ENCODE assay signal across 8 cellular contexts in the genomic region with DNA sequence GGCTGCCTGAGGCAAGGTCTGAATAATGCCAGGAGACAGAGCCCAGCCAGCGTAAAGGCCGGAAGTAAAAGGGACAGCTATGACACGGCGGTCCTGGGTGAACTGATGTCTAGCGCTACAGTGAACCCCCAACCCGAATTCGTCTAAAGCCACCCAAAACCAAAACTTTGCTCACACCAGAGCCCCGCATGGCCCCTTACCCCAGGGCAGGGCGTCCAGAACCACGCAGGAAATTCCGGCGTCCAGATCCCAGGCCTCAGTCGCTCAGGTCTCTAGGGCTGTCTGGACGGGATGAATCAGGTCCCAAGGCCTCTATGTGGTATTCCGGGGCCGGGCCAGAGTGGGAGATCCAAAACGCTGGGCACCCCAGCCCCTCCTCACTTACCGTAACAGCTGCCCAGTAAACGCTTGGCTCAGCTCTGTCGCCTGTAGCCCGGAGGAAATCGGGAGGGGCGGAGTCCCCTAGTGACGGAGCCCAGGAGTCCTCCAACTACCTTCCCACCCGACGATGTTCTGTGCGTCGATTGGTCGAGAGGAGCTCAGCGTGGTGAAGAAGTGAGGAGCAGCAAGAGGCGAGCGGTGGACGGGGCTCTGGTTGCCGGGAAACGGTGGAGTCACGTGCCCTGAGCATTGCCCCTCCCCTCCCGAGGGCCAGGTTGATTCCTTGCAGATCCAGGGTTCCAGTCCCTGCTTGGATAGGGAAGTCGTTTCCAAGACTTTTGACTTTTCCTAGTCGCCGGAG. TPM values are rescaled to one million over a fixed set of nuclear protein-coding genes. Genes with fewer than 3 reads are reported as not detected.
DNase-seq lines count a peak whose midpoint lies in the region; ATAC-seq and TF ChIP-seq lines count a peak whose summit lies in the region.

A gene with protein sequence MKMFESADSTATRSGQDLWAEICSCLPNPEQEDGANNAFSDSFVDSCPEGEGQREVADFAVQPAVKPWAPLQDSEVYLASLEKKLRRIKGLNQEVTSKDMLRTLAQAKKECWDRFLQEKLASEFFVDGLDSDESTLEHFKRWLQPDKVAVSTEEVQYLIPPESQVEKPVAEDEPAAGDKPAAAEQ (minus strand): TSS at position 452 of the 742 bp plus-strand sequence. CDS start 2,027 bp downstream, outside the sequence.

- DNase-seq in NCI-H2081 (lab: John Stamatoyannopoulos, UW) (peak; percentile 99 to 100), T1000 (lab: John Stamatoyannopoulos, UW) (peak; percentile 90), astrocyte of the hippocampus (ENCODE audit: low read depth, low spot score) (peak; percentile 99), hepatocyte (ENCODE audit: low spot score) (peak; percentile 98), renal cortical epithelial cell (ENCODE audit: low read depth) (peak; percentile 98), cortex of kidney (lab: John Stamatoyannopoulos, UW) (no peak)

- no peak for TF ChIP-seq CTCF in hepatocyte (IDR thresholded peaks at IDR 0.05; ENCODE audit: poor library complexity)

- peak; percentile 67 for ATAC-seq in GM18508 (IDR thresholded peaks at IDR 0.05; ENCODE audit: insufficient read depth, unreplicated experiment)
- peak; percentile 95 for ATAC-seq in HG03025 (IDR thresholded peaks at IDR 0.05; ENCODE audit: low FRiP score, unreplicated experiment)

- H2AFZ ChIP-seq in hepatocyte, result peak within 1 kb of the TSS; percentile 73

- H4K20me1 ChIP-seq in hepatocyte (ENCODE audit: insufficient read depth, poor library complexity, severe bottlenecking), result no peaks in the 10 kb centered on the region

- no peaks in the 10 kb centered on the region for H3K4me1 ChIP-seq in hepatocyte (ENCODE audit: insufficient read depth)

- no peaks in the 10 kb centered on the region for H3K9me3 ChIP-seq in hepatocyte (ENCODE audit: low read depth)

- H3K4me2 ChIP-seq in hepatocyte, result peak within 1 kb of the TSS; percentile 89

- peak within 1 kb of the TSS; percentile 38 for H3K4me3 ChIP-seq in hepatocyte

- H3K27me3 ChIP-seq in hepatocyte, result no peaks in the 10 kb centered on the region

- peak within 1 kb of the TSS; percentile 89 for H3K27ac ChIP-seq in hepatocyte

- no peaks in the 10 kb centered on the region for H3K9me2 ChIP-seq in hepatocyte (replicated peaks; ENCODE audit: insufficient read depth)

- WGBS in hepatocyte (ENCODE audit: low lambda C conversion rate, missing lambda C conversion rate), result 2% methylated on average over 40 of the region's 40 CpGs

- peaks cover 23% of the 10 kb centered on the region for H3K79me2 ChIP-seq in hepatocyte

- no peaks in the 10 kb centered on the region for H3K36me3 ChIP-seq in hepatocyte (replicated peaks; ENCODE audit: insufficient read depth, low read depth)

RNA-seq across cellular contexts. Expression of the gene that starts here (rescaled TPM):
- total RNA-seq in hepatocyte (25.7 and 50.8 TPM in 2 replicates), renal cortical epithelial cell (25.6 and 29.2 TPM in 2 replicates)
- polyA plus RNA-seq in hepatocyte, result 15.1 and 30.9 TPM in 2 replicates
